ENCODE assay signal across 8 cellular contexts in genomic region chr1:72623299-72623708, GRCh38.
A peak's percentile ranks its signal among the peaks of the same experiment; 100 is the strongest.
DNase-seq lines count a peak whose midpoint lies in the region; ATAC-seq, FAIRE-seq and TF ChIP-seq lines count a peak whose summit lies in the region.

No MANE protein-coding gene starts in this region.

- H3K27me3 ChIP-seq in GM06990 (replicated peaks; ENCODE audit: control insufficient read depth, insufficient read depth, low read length) (no peaks in the 10 kb centered on the region), GM23338 (ENCODE audit: insufficient read depth) (no peaks in the 10 kb centered on the region), KMS-11 (ENCODE audit: insufficient read depth, low read depth) (no peaks in the 10 kb centered on the region)
- H3K27me3 ChIP-seq in naive thymus-derived CD4-positive, alpha-beta T cell (ENCODE audit: control insufficient read depth in 2 of 2, insufficient read depth in 2 of 2, low read length in 2 of 2) = no peaks in the 10 kb centered on the region
- H3K27me3 ChIP-seq in CD4-positive, alpha-beta memory T cell (ENCODE audit: insufficient read depth, low read length) = no peaks in the 10 kb centered on the region

- H3K9me2 ChIP-seq in GM23338 (ENCODE audit: insufficient read depth) = no peaks in the 10 kb centered on the region

- no peak overlapping the region for H3K4me3 Mint-ChIP-seq in GM23338
- H3K4me3 Mint-ChIP-seq in naive thymus-derived CD4-positive, alpha-beta T cell = peak overlapping the region in 9 of 10 donors; percentile 13 to 72 (median 45)
- no peak overlapping the region for H3K4me3 Mint-ChIP-seq in stimulated activated memory B cell treated with anti-CD40 and anti-IgM and Interleukin-4, amounts not matched to agents 10 μg/mL and 1 μg/mL and 100 μg/mL, for 72 hours
- H3K4me3 Mint-ChIP-seq in CD4-positive, alpha-beta memory T cell = peak overlapping the region in 2 of 8 donors; percentile 14 to 32

- H3K4me2 ChIP-seq in GM23338 (no peak overlapping the region), KMS-11 (no peak overlapping the region)

- H4K20me1 ChIP-seq in GM23338 (replicated peaks; ENCODE audit: insufficient read depth) = no peaks in the 10 kb centered on the region
- no peaks in the 10 kb centered on the region for H4K20me1 ChIP-seq in KMS-11 (ENCODE audit: insufficient read depth)

- peak; percentile 78 for ATAC-seq in GM23338
- ATAC-seq in naive thymus-derived CD4-positive, alpha-beta T cell = peak; percentile 68
- no peak for ATAC-seq in stimulated activated memory B cell treated with anti-CD40 and anti-IgM and Interleukin-4, amounts not matched to agents 10 μg/mL and 1 μg/mL and 100 μg/mL, for 72 hours

- DNase-seq in GM06990 (ENCODE audit: extremely low read depth, insufficient read length) (no peak), GM23338 (ENCODE audit: low spot score) (peak; percentile 81), RCC 7860 (ENCODE audit: low spot score) (peak; percentile 32), epithelial cell of esophagus (ENCODE audit: low read depth) (peak; percentile 57)
- peak in 5 of 9 donors; percentile 4 to 18 (median 10) for DNase-seq in naive thymus-derived CD4-positive, alpha-beta T cell
- DNase-seq in CD4-positive, alpha-beta memory T cell = no peak

- no peaks in the 10 kb centered on the region for H3K27me3 Mint-ChIP-seq in GM23338 (ENCODE audit: insufficient read depth, low read depth, poor library complexity)
- no peaks in the 10 kb centered on the region for H3K27me3 Mint-ChIP-seq in naive thymus-derived CD4-positive, alpha-beta T cell
- H3K27me3 Mint-ChIP-seq in stimulated activated memory B cell treated with anti-CD40 and anti-IgM and Interleukin-4, amounts not matched to agents 10 μg/mL and 1 μg/mL and 100 μg/mL, for 72 hours = no peaks in the 10 kb centered on the region
- no peaks in the 10 kb centered on the region for H3K27me3 Mint-ChIP-seq in CD4-positive, alpha-beta memory T cell

- FAIRE-seq in RCC 7860 (lab: Jason Lieb, UNC) = no peak

- POLR2A ChIA-PET in naive thymus-derived CD4-positive, alpha-beta T cell (lab: Charles Lee) = no interaction called here
- POLR2A ChIA-PET in CD4-positive, alpha-beta memory T cell (lab: Charles Lee; ENCODE audit: partially characterized antibody) = no interaction called here

- TF ChIP-seq CTCF in GM06990 (IDR thresholded peaks at IDR 0.05; ENCODE audit: insufficient read depth, low read length, poor library complexity, severe bottlenecking) (peak; percentile 68), GM23338 (conservative IDR thresholded peaks at IDR 0.05; ENCODE audit: low read depth in 2 of 2) (peak; percentile 73 to 83), KMS-11 (conservative IDR thresholded peaks at IDR 0.05; ENCODE audit: low read depth, low read length) (peak; percentile 36; the same call in 1 of the 2 replicates), epithelial cell of esophagus (IDR thresholded peaks at IDR 0.05; ENCODE audit: insufficient read depth, low read depth, low read length, missing control alignments) (peak; percentile 68)

- H3F3A ChIP-seq in GM23338 (replicated peaks; ENCODE audit: low read depth) = no peaks in the 10 kb centered on the region

- H3K27ac Mint-ChIP-seq in GM23338 = no peak overlapping the region
- H3K27ac Mint-ChIP-seq in naive thymus-derived CD4-positive, alpha-beta T cell = peak overlapping the region in 1 of 9 donors; percentile 51
- no peak overlapping the region for H3K27ac Mint-ChIP-seq in stimulated activated memory B cell treated with anti-CD40 and anti-IgM and Interleukin-4, amounts not matched to agents 10 μg/mL and 1 μg/mL and 100 μg/mL, for 72 hours
- H3K27ac Mint-ChIP-seq in CD4-positive, alpha-beta memory T cell = no peak overlapping the region

- H3K9me3 ChIP-seq in naive thymus-derived CD4-positive, alpha-beta T cell (ENCODE audit: control insufficient read depth in 2 of 3, low read length in 3 of 3) = no peaks in the 10 kb centered on the region
- H3K9me3 ChIP-seq in CD4-positive, alpha-beta memory T cell (ENCODE audit: control insufficient read depth in 1 of 2, low read length in 2 of 2) = no peaks in the 10 kb centered on the region

- H3K4me1 Mint-ChIP-seq in GM23338 = no peaks in the 10 kb centered on the region; the same call in 2 of the 3 replicates
- H3K4me1 Mint-ChIP-seq in naive thymus-derived CD4-positive, alpha-beta T cell = peaks cover 0 to 2% (median 0%) of the 10 kb centered on the region in 7 donors
- no peaks in the 10 kb centered on the region for H3K4me1 Mint-ChIP-seq in stimulated activated memory B cell treated with anti-CD40 and anti-IgM and Interleukin-4, amounts not matched to agents 10 μg/mL and 1 μg/mL and 100 μg/mL, for 72 hours
- no peaks in the 10 kb centered on the region for H3K4me1 Mint-ChIP-seq in CD4-positive, alpha-beta memory T cell

- no peak overlapping the region for H3K4me3 ChIP-seq in GM06990 (replicated peaks; ENCODE audit: low read depth, low read length)
- no peak overlapping the region for H3K4me3 ChIP-seq in GM23338
- no peak overlapping the region for H3K4me3 ChIP-seq in KMS-11 (IDR thresholded peaks at IDR 0.05; ENCODE audit: insufficient read depth, low read depth, low read length)
- no peak overlapping the region for H3K4me3 ChIP-seq in epithelial cell of esophagus (ENCODE audit: low read length)
- H3K4me3 ChIP-seq in naive thymus-derived CD4-positive, alpha-beta T cell (ENCODE audit: low read length) = no peak overlapping the region
- H3K4me3 ChIP-seq in CD4-positive, alpha-beta memory T cell (ENCODE audit: low read length in 2 of 2) = no peak overlapping the region

- no peaks in the 10 kb centered on the region for H3K36me3 Mint-ChIP-seq in GM23338 (ENCODE audit: low read depth)
- H3K36me3 Mint-ChIP-seq in naive thymus-derived CD4-positive, alpha-beta T cell = no peaks in the 10 kb centered on the region
- no peaks in the 10 kb centered on the region for H3K36me3 Mint-ChIP-seq in stimulated activated memory B cell treated with anti-CD40 and anti-IgM and Interleukin-4, amounts not matched to agents 10 μg/mL and 1 μg/mL and 100 μg/mL, for 72 hours
- H3K36me3 Mint-ChIP-seq in CD4-positive, alpha-beta memory T cell = no peaks in the 10 kb centered on the region

- H3K27ac ChIP-seq in GM23338 (ENCODE audit: low read depth) (no peak overlapping the region), KMS-11 (no peak overlapping the region)
- H3K27ac ChIP-seq in naive thymus-derived CD4-positive, alpha-beta T cell (ENCODE audit: low read depth, low read length) = no peak overlapping the region
- H3K27ac ChIP-seq in CD4-positive, alpha-beta memory T cell (ENCODE audit: low read depth, low read length) = no peak overlapping the region

- intact Hi-C loops in naive thymus-derived CD4-positive, alpha-beta T cell (cut with micrococcal nuclease) = loop anchor here in 1 of 2 donors (10.0 kb wide), 1 partner anchor 1371 kb away; no protein-coding TSS in a partner anchor
- intact Hi-C loops in CD4-positive, alpha-beta memory T cell (cut with micrococcal nuclease) = no loop called here

- H3K4me1 ChIP-seq in GM23338 (ENCODE audit: insufficient read depth) = no peaks in the 10 kb centered on the region
- H3K4me1 ChIP-seq in KMS-11 (ENCODE audit: low read depth, poor library complexity, severe bottlenecking) = no peaks in the 10 kb centered on the region
- H3K4me1 ChIP-seq in naive thymus-derived CD4-positive, alpha-beta T cell (ENCODE audit: control insufficient read depth in 2 of 2, insufficient read depth in 2 of 2, low read length in 2 of 2) = no peaks in the 10 kb centered on the region
- no peaks in the 10 kb centered on the region for H3K4me1 ChIP-seq in CD4-positive, alpha-beta memory T cell (ENCODE audit: insufficient read depth, low read length)

- CTCF ChIA-PET in naive thymus-derived CD4-positive, alpha-beta T cell (lab: Charles Lee) = interaction anchor here (0.7 kb wide), 1 partner anchor 1256 kb away, joined by 4 read pairs; no protein-coding TSS in a partner anchor
- CTCF ChIA-PET in CD4-positive, alpha-beta memory T cell (lab: Charles Lee; ENCODE audit: partially characterized antibody) = no interaction called here

- H2AFZ ChIP-seq in GM23338 (no peak overlapping the region), KMS-11 (ENCODE audit: low read depth) (no peak overlapping the region)

- no peaks in the 10 kb centered on the region for H3K36me3 ChIP-seq in GM06990 (ENCODE audit: control insufficient read depth, insufficient read depth, low read length)
- no peaks in the 10 kb centered on the region for H3K36me3 ChIP-seq in GM23338 (ENCODE audit: insufficient read depth)
- H3K36me3 ChIP-seq in KMS-11 (ENCODE audit: insufficient read depth) = no peaks in the 10 kb centered on the region
- no peaks in the 10 kb centered on the region for H3K36me3 ChIP-seq in naive thymus-derived CD4-positive, alpha-beta T cell (ENCODE audit: control insufficient read depth in 2 of 3, insufficient read depth in 3 of 3, low read length in 3 of 3)
- H3K36me3 ChIP-seq in CD4-positive, alpha-beta memory T cell (ENCODE audit: insufficient read depth, low read length) = no peaks in the 10 kb centered on the region

- H3K79me2 ChIP-seq in GM23338 (replicated peaks; ENCODE audit: insufficient read depth) (no peaks in the 10 kb centered on the region), KMS-11 (ENCODE audit: insufficient read depth, low read depth) (no peaks in the 10 kb centered on the region)

- H3K9me3 Mint-ChIP-seq in GM23338 = no peaks in the 10 kb centered on the region
- H3K9me3 Mint-ChIP-seq in naive thymus-derived CD4-positive, alpha-beta T cell = peaks cover 0 to 3% (median 0%) of the 10 kb centered on the region in 11 donors
- H3K9me3 Mint-ChIP-seq in stimulated activated memory B cell treated with anti-CD40 and anti-IgM and Interleukin-4, amounts not matched to agents 10 μg/mL and 1 μg/mL and 100 μg/mL, for 72 hours = no peaks in the 10 kb centered on the region
- H3K9me3 Mint-ChIP-seq in CD4-positive, alpha-beta memory T cell = peaks cover 0 to 5% (median 2%) of the 10 kb centered on the region in 8 donors

- no peak overlapping the region for H3K9ac ChIP-seq in KMS-11

TF ChIP-seq in GM23338, 12 proteins besides CTCF, POLR2A, EP300 and RAD21 (continues in another document):
- TF ChIP-seq POLR2AphosphoS5 (IDR thresholded peaks at IDR 0.05; ENCODE audit: low read depth) (no peak), CREB1 (CRISPR knock-in tag; IDR thresholded peaks at IDR 0.05; ENCODE audit: low read depth) (no peak), EZH2phosphoT487 (IDR thresholded peaks at IDR 0.05; ENCODE audit: unreplicated experiment) (no peak), NANOG (IDR thresholded peaks at IDR 0.05; ENCODE audit: borderline replicate concordance) (no peak), ETS1 (IDR thresholded peaks at IDR 0.05) (no peak)

Comparison
In these comparisons a context has a peak if more than half of its experiments do, and no peak if none do; other contexts are left out.
1. DNase-seq: peak in GM23338 (single experiment), RCC 7860 (single experiment), epithelial cell of esophagus (single experiment) and naive thymus-derived CD4-positive, alpha-beta T cell (5 of 9); none in GM06990 (single experiment) and CD4-positive, alpha-beta memory T cell (0 of 5).
2. H3K4me3 Mint-ChIP-seq: peak in naive thymus-derived CD4-positive, alpha-beta T cell (9 of 10); none in GM23338 (single experiment) and stimulated activated memory B cell treated with anti-CD40 and anti-IgM and Interleukin-4, amounts not matched to agents 10 μg/mL and 1 μg/mL and 100 μg/mL, for 72 hours (single experiment).
3. Peak in every context shown above with its lines, with median percentiles within 50 percentile points of each other: CTCF ChIP-seq.